Comparison of ENCODE assay signal across 10 cellular contexts in the genomic region with DNA sequence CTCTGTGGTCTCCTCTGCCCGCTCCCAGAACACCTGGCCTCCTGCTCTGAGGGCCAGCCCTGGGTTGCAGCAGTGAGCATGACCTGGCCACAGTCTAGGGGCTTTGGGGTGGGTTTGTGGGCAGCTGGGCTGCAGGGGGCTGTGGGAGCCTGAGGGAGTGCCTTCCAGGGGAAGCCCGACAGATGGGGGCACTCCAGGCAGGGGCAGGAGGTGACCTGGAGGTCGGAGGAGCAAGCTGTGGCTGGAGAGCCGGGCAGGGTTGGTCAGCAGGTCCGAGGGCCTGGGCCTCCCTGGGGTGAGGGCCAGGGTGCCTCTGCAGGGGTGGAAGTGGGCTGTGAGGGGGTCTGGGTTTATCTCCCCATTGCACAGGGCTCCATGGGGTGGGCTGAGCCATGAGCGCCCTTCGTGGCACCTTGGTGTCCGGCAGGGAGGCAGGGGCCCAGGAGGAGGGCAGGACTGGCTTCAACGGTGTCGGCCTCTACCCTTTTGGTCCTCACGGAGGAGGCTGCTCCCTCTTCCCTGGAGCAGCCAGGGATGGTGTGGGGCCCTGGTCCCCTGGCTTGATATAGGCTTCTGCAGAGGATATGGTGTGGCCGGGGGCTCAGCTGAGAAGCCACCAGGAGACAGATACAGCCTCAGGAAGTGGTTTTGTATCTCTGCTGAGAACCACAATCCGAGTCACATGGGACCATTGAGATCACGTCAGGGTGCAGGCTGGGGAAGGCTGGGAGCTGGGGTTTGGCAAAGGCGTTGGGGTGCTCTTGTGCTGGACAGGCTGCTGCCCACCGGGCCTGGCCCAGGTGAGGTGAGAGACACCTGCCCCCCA. TPM values are rescaled to one million over a fixed set of nuclear protein-coding genes. Genes with fewer than 3 reads are reported as not detected.
DNase-seq lines count a peak whose midpoint lies in the region; ATAC-seq, FAIRE-seq and TF ChIP-seq lines count a peak whose summit lies in the region.
"Had no signal": no experiment of that assay in that cellular context is flagged by ENCODE, and none has a peak within 500 bp of the region (broad histone marks: within the 10 kb centered on the region; RNA-seq: fewer than 3 reads in every experiment).

No MANE protein-coding gene starts in this region.

- H3K4me2 ChIP-seq in GM12878 (ENCODE audit: control insufficient read depth, insufficient read depth), result no peak overlapping the region; the same call in none of the 2 replicates
- H3K4me2 ChIP-seq: A549 had no signal

- peak; percentile 32 for DNase-seq in activated CD4-positive, alpha-beta T cell treated with anti-CD3 and anti-CD28 coated beads for 1 hour
- no peak for DNase-seq in activated CD4-positive, alpha-beta T cell treated with anti-CD3 and anti-CD28 coated beads, Interleukin-2, amount 50 U/mL, for 4 hours
- DNase-seq in T-cell (peak; percentile 35 to 74 (median 58)), GM12878 (ENCODE audit: low read depth, low spot score) (no peak), retina (no peak)
- DNase-seq in stimulated activated naive CD8-positive, alpha-beta T cell treated with anti-CD3 and anti-CD28 coated beads, Interleukin-15, Interleukin-2, amounts not matched to agents 100 U/mL and 50 U/mL, for 24 hours, result peak; percentile 56

- SMC1A ChIA-PET in GM12878 (lab: Charles Lee; ENCODE audit: uncharacterized antibody, unreplicated experiment), result no interaction called here

- intact Hi-C loops in GM12878 (cut with micrococcal nuclease; ENCODE audit: unreplicated experiment), result loop anchor here (2.0 kb wide), 1 partner anchor 20 kb away; no protein-coding TSS in a partner anchor

- no peaks in the 10 kb centered on the region for H3K9me3 Mint-ChIP-seq in T-cell

- no peaks in the 10 kb centered on the region for H3K9me3 ChIP-seq in GM12878 (replicated peaks; ENCODE audit: control insufficient read depth, insufficient read depth, low read length)
- H3K9me3 ChIP-seq: A549 had no signal

- no peak overlapping the region for H3K4me3 ChIP-seq in GM12878
- H3K4me3 ChIP-seq: A549 had no signal

- no peaks in the 10 kb centered on the region for H4K20me1 ChIP-seq in GM12878 (ENCODE audit: control insufficient read depth, insufficient read depth)

- ATAC-seq in T-cell (replicated peaks in 1 of 4) (peak; percentile 95 to 100 (median 99)), GM12878 (peak; percentile 75), HG02623 (IDR thresholded peaks at IDR 0.05; ENCODE audit: unreplicated experiment) (no peak), HG03039 (IDR thresholded peaks at IDR 0.05; ENCODE audit: unreplicated experiment) (no peak)
- ATAC-seq in stimulated activated naive CD8-positive, alpha-beta T cell treated with anti-CD3 and anti-CD28 coated beads, Interleukin-15, Interleukin-2, amounts not matched to agents 100 U/mL and 50 U/mL, for 24 hours, result peak; percentile 90
- ATAC-seq: A549 had no signal

- peak overlapping the region; percentile 55 to 67 for H3K27ac Mint-ChIP-seq in T-cell

- no peak overlapping the region for H3K27ac ChIP-seq in GM12878 (ENCODE audit: control insufficient read depth, insufficient read depth)
- H3K27ac ChIP-seq: A549 had no signal

- H3K9ac ChIP-seq in GM12878 (ENCODE audit: control insufficient read depth, insufficient read depth, low read length), result no peak overlapping the region

- no peak for TF ChIP-seq EP300 in GM12878 (IDR thresholded peaks at IDR 0.05; ENCODE audit: borderline replicate concordance in 1 of 2, control insufficient read depth in 1 of 2, low read depth in 2 of 2, low read length in 2 of 2)

- 26% methylated on average over 16 of the region's 16 CpGs for WGBS in GM12878 (ENCODE audit: insufficient coverage, insufficient replicate concordance, low lambda C conversion rate, missing lambda C conversion rate)

- peak overlapping the region; percentile 57 to 78 (median 68) for H3K4me3 Mint-ChIP-seq in T-cell

- no peak for TF ChIP-seq CTCF in GM12878 (IDR thresholded peaks at IDR 0.05 in 2 of 3, conservative IDR thresholded peaks at IDR 0.05 in 1 of 3; ENCODE audit: control insufficient read depth in 2 of 3, extremely low read depth in 1 of 3, insufficient read depth in 1 of 3, low read depth in 3 of 3, low read length in 3 of 3)

- CTCF ChIA-PET in T-cell (lab: Charles Lee), result interaction anchor here in 1 of 2 donors (1.0 kb wide), 2 partner anchors 47 to 161 kb away, joined by 3 read pairs; no protein-coding TSS in a partner anchor
- CTCF ChIA-PET in GM12878 (lab: Yijun Ruan, JAX), result no interaction called here

- no peak for TF ChIP-seq POLR2A in GM12878 (IDR thresholded peaks at IDR 0.05; ENCODE audit: low read depth, low read length)

- H3K36me3 ChIP-seq in GM12878 (ENCODE audit: control insufficient read depth in 2 of 2, insufficient read depth in 2 of 2, low read length in 1 of 2), result no peaks in the 10 kb centered on the region

- peaks cover 10% of the 10 kb centered on the region; the same call in 1 of the 2 replicates for H3K4me1 ChIP-seq in GM12878 (ENCODE audit: control insufficient read depth, insufficient read depth, low read length)
- H3K4me1 ChIP-seq: A549 had no signal

- no peaks in the 10 kb centered on the region; a peak in 1 of 4 replicates for H3K27me3 ChIP-seq in GM12878 (replicated peaks in 1 of 2; ENCODE audit: control insufficient read depth in 2 of 2, insufficient read depth in 2 of 2, low read length in 1 of 2)

- RAD21 ChIA-PET in GM12878 (lab: Charles Lee; ENCODE audit: unreplicated experiment), result no interaction called here

- H3K27me3 Mint-ChIP-seq in T-cell, result no peaks in the 10 kb centered on the region

- no peak for TF ChIP-seq RAD21 in GM12878 (IDR thresholded peaks at IDR 0.05; ENCODE audit: insufficient read depth, low read depth, low read length)

- no TSS peak for BruUV-seq in GM12878 (replicated peaks; lab: Mats Ljungman, UMichigan)

- peaks cover 66 to 83% (median 75%) of the 10 kb centered on the region in 3 donors for H3K4me1 Mint-ChIP-seq in T-cell

- no peak overlapping the region for H2AFZ ChIP-seq in GM12878 (ENCODE audit: control insufficient read depth, low read depth, low read length)

- no peaks in the 10 kb centered on the region for H3K79me2 ChIP-seq in GM12878 (ENCODE audit: control insufficient read depth, insufficient read depth, low read length)

- POLR2A ChIA-PET in T-cell (lab: Charles Lee) (interaction anchor here in 1 of 2 donors (0.9 kb wide), 1 partner anchor 8 kb away, joined by 3 read pairs; no protein-coding TSS in a partner anchor), GM12878 (lab: Charles Lee) (no interaction called here)

- peaks cover 3% of the 10 kb centered on the region for H3K36me3 Mint-ChIP-seq in T-cell

- peak; percentile 52 for FAIRE-seq in GM12878 (lab: Jason Lieb, UNC)
- FAIRE-seq: A549 had no signal

- in situ Hi-C loops in GM12878 (cut with MboI), result loop anchor here (5.0 kb wide), 1 partner anchor 50 kb away; no protein-coding TSS in a partner anchor

TF ChIP-seq in GM12878, 131 proteins besides CTCF, POLR2A, EP300 and RAD21 (continues in another document):
- no peak for TF ChIP-seq TARDBP (IDR thresholded peaks at IDR 0.05; ENCODE audit: borderline replicate concordance)
- TF ChIP-seq, protein P1, sequence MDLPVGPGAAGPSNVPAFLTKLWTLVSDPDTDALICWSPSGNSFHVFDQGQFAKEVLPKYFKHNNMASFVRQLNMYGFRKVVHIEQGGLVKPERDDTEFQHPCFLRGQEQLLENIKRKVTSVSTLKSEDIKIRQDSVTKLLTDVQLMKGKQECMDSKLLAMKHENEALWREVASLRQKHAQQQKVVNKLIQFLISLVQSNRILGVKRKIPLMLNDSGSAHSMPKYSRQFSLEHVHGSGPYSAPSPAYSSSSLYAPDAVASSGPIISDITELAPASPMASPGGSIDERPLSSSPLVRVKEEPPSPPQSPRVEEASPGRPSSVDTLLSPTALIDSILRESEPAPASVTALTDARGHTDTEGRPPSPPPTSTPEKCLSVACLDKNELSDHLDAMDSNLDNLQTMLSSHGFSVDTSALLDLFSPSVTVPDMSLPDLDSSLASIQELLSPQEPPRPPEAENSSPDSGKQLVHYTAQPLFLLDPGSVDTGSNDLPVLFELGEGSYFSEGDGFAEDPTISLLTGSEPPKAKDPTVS (IDR thresholded peaks at IDR 0.05; ENCODE audit: low read depth, low read length), result no peak
- TF ChIP-seq RUNX3 (IDR thresholded peaks at IDR 0.05; ENCODE audit: low read length), result peak; percentile 70

RNA-seq across cellular contexts. Expression of a gene that starts 22.3 kb away (rescaled TPM):
- total RNA-seq in T-cell, result 10 to 100 TPM; 20.9 to 32.9 (median 24.0) TPM
- total RNA-seq in GM12878 (2013; cell fraction: nucleolus; rRNA removed), result 0.71 and 0.81 TPM in 2 replicates
- total RNA-seq in GM12878 (2014; rRNA removed), result not detected in 2 replicates
- not detected in 2 replicates for total RNA-seq in GM12878 (2014; rRNA removed; fragmentation: Illumina TruSeq; extraction: Trizol)
- total RNA-seq in GM12878 (2021), result 0.15 and 0.16 TPM in 2 replicates
- not detected for polyA plus RNA-seq in GM12878 (2011; ENCODE audit: low read depth)
- polyA plus RNA-seq in GM12878 (2011; rRNA removed), result 0.06 and 0.12 TPM in 2 replicates
- 0.10 and 0.18 TPM in 2 replicates for polyA plus RNA-seq in GM12878 (2011; cell fraction: cytosol; rRNA removed)
- 0.03 and 0.15 TPM in 2 replicates for polyA plus RNA-seq in GM12878 (2011; cell fraction: nucleus; rRNA removed)
- polyA plus RNA-seq in GM12878 (2012), result 0.19 and 0.25 TPM in 2 replicates
- 0.03 TPM in 1 of 2 replicates, not detected in the other for polyA plus RNA-seq in GM12878 (2014; fragmentation: Illumina TruSeq; extraction: Trizol)
- polyA plus RNA-seq in GM12878 (2014; fragmentation: Nextera tagmentation; extraction: Ambion mirVana), result not detected
- polyA plus RNA-seq in GM12878 (2014; rRNA removed), result not detected in 2 replicates
- not detected for polyA plus RNA-seq in GM12878 (2016; fragmentation: Nextera tagmentation; extraction: Ambion mirVana)
- polyA minus RNA-seq in GM12878 (2011; rRNA and poly(A)+ RNA removed), result 0.15 and 0.41 TPM in 2 replicates
- not detected in 2 replicates for polyA minus RNA-seq in GM12878 (2011; cell fraction: cytosol; rRNA and poly(A)+ RNA removed)
- polyA minus RNA-seq in GM12878 (2011; cell fraction: nucleus; rRNA and poly(A)+ RNA removed), result not detected in 2 replicates
- total RNA-seq: lung microvascular endothelial cell had no signal

RNA-seq across cellular contexts. Expression of a gene that starts 22.8 kb away (rescaled TPM):
- total RNA-seq in T-cell, result under 1 TPM; 0.07 to 0.73 (median 0.22) TPM
- total RNA-seq in GM12878 (2013; cell fraction: nucleolus; rRNA removed), result not detected in 2 replicates
- not detected in 2 replicates for total RNA-seq in GM12878 (2014; rRNA removed)
- total RNA-seq in GM12878 (2014; rRNA removed; fragmentation: Illumina TruSeq; extraction: Trizol), result not detected in 2 replicates
- total RNA-seq in GM12878 (2021), result not detected in 2 replicates
- not detected for polyA plus RNA-seq in GM12878 (2011; ENCODE audit: low read depth)
- not detected in 2 replicates for polyA plus RNA-seq in GM12878 (2011; rRNA removed)
- polyA plus RNA-seq in GM12878 (2011; cell fraction: cytosol; rRNA removed), result not detected in 2 replicates
- not detected in 2 replicates for polyA plus RNA-seq in GM12878 (2011; cell fraction: nucleus; rRNA removed)
- not detected in 2 replicates for polyA plus RNA-seq in GM12878 (2012)
- not detected in 2 replicates for polyA plus RNA-seq in GM12878 (2014; fragmentation: Illumina TruSeq; extraction: Trizol)
- polyA plus RNA-seq in GM12878 (2014; fragmentation: Nextera tagmentation; extraction: Ambion mirVana), result not detected
- not detected in 2 replicates for polyA plus RNA-seq in GM12878 (2014; rRNA removed)
- polyA plus RNA-seq in GM12878 (2016; fragmentation: Nextera tagmentation; extraction: Ambion mirVana), result not detected
- not detected in 2 replicates for polyA minus RNA-seq in GM12878 (2011; rRNA and poly(A)+ RNA removed)
- polyA minus RNA-seq in GM12878 (2011; cell fraction: cytosol; rRNA and poly(A)+ RNA removed), result not detected in 2 replicates
- not detected in 2 replicates for polyA minus RNA-seq in GM12878 (2011; cell fraction: nucleus; rRNA and poly(A)+ RNA removed)
- total RNA-seq: lung microvascular endothelial cell had no signal
- polyA plus RNA-seq: A549 had no signal

Comparison
In these comparisons a context has a peak if more than half of its experiments do, and no peak if none do; other contexts are left out.
1. DNase-seq: peak in activated CD4-positive, alpha-beta T cell treated with anti-CD3 and anti-CD28 coated beads for 1 hour (single experiment), T-cell (34 of 34) and stimulated activated naive CD8-positive, alpha-beta T cell treated with anti-CD3 and anti-CD28 coated beads, Interleukin-15, Interleukin-2, amounts not matched to agents 100 U/mL and 50 U/mL, for 24 hours (single experiment); none in activated CD4-positive, alpha-beta T cell treated with anti-CD3 and anti-CD28 coated beads, Interleukin-2, amount 50 U/mL, for 4 hours (0 of 2), GM12878 (single experiment) and retina (single experiment).
2. ATAC-seq: peak in T-cell (4 of 4), GM12878 (single experiment) and stimulated activated naive CD8-positive, alpha-beta T cell treated with anti-CD3 and anti-CD28 coated beads, Interleukin-15, Interleukin-2, amounts not matched to agents 100 U/mL and 50 U/mL, for 24 hours (single experiment); none in HG02623 (single experiment) and HG03039 (single experiment).
3. RNA of a gene that starts 22.3 kb away (total RNA-seq): 20.9 to 32.9 TPM in T-cell; 0.15 to 0.81 TPM in GM12878; every median in the first group is over 10 times any median in the second.